ENCODE assay signal across 1 cellular context in the genomic region with DNA sequence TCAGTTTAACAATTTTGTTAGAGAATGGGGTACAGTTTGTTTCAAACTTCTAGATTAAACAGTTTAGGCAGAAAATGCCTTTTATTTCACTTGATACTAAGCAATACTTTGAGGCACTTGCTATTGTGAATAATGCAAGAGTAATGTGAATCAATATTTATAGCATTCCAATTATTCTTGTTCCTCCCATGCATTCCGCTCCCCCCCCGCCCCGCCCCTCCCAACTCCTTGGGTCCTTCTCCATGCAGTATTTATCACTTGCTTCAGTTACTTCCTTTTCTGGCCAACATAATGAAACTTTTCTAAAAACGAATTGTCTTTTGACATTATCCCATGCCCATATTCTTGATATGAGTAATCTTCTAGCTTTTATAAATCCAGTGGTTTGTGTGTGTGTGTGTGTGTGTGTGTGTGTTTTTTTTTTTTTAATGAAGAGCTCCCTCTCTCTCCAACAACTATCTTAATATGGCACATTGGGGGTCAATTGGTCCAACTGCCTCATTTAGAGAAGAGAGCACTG.
TF ChIP-seq lines count a peak whose summit lies in the region.

No MANE protein-coding gene starts in this region.

TF ChIP-seq in GM12878, 131 proteins besides CTCF, POLR2A, EP300 and RAD21:
- TF ChIP-seq PML (IDR thresholded peaks at IDR 0.05; ENCODE audit: low read length): no peak
- TF ChIP-seq NFIC (IDR thresholded peaks at IDR 0.05; ENCODE audit: low read depth, low read length): 0 out of 2 replicates have a peak, but pooled peaks have one; percentile 23
- no peak for TF ChIP-seq PAX5 (IDR thresholded peaks at IDR 0.05; ENCODE audit: borderline replicate concordance, low read depth, low read length)
- no peak for TF ChIP-seq LARP7 (IDR thresholded peaks at IDR 0.05)
- TF ChIP-seq BACH1 (IDR thresholded peaks at IDR 0.05; ENCODE audit: borderline replicate concordance): no peak
- TF ChIP-seq ASH2L (IDR thresholded peaks at IDR 0.05; ENCODE audit: borderline replicate concordance, low read depth): no peak
- no peak for TF ChIP-seq ATF7 (IDR thresholded peaks at IDR 0.05; ENCODE audit: low read depth)
- TF ChIP-seq, protein P1, sequence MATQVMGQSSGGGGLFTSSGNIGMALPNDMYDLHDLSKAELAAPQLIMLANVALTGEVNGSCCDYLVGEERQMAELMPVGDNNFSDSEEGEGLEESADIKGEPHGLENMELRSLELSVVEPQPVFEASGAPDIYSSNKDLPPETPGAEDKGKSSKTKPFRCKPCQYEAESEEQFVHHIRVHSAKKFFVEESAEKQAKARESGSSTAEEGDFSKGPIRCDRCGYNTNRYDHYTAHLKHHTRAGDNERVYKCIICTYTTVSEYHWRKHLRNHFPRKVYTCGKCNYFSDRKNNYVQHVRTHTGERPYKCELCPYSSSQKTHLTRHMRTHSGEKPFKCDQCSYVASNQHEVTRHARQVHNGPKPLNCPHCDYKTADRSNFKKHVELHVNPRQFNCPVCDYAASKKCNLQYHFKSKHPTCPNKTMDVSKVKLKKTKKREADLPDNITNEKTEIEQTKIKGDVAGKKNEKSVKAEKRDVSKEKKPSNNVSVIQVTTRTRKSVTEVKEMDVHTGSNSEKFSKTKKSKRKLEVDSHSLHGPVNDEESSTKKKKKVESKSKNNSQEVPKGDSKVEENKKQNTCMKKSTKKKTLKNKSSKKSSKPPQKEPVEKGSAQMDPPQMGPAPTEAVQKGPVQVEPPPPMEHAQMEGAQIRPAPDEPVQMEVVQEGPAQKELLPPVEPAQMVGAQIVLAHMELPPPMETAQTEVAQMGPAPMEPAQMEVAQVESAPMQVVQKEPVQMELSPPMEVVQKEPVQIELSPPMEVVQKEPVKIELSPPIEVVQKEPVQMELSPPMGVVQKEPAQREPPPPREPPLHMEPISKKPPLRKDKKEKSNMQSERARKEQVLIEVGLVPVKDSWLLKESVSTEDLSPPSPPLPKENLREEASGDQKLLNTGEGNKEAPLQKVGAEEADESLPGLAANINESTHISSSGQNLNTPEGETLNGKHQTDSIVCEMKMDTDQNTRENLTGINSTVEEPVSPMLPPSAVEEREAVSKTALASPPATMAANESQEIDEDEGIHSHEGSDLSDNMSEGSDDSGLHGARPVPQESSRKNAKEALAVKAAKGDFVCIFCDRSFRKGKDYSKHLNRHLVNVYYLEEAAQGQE (IDR thresholded peaks at IDR 0.05; ENCODE audit: low read depth, low read length): no peak
- no peak for TF ChIP-seq DPF2 (IDR thresholded peaks at IDR 0.05)
- no peak for TF ChIP-seq BRCA1 (IDR thresholded peaks at IDR 0.05; ENCODE audit: low read depth, low read length)
- TF ChIP-seq TAF1 (IDR thresholded peaks at IDR 0.05; ENCODE audit: borderline replicate concordance, low read depth, low read length): no peak
- TF ChIP-seq POU2F2 (IDR thresholded peaks at IDR 0.05; ENCODE audit: borderline replicate concordance, low read depth, low read length): no peak
- TF ChIP-seq RUNX3 (IDR thresholded peaks at IDR 0.05; ENCODE audit: low read length): peak; percentile 24; the same call in 1 of the 2 replicates
